ENCODE assay signal across 26 cellular contexts in the genomic region with DNA sequence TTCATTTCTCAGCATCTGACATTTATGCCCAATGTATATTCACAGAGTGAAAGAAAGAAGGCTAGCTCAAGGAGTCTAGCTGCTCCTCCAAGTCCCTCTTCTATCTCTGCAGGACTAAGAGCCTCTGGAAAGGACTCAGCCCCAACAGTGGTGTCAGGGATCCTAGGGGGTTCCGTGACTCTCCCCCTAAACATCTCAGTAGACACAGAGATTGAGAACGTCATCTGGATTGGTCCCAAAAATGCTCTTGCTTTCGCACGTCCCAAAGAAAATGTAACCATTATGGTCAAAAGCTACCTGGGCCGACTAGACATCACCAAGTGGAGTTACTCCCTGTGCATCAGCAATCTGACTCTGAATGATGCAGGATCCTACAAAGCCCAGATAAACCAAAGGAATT. TPM values are rescaled to one million over a fixed set of nuclear protein-coding genes. Genes with fewer than 3 reads are reported as not detected.
DNase-seq lines count a peak whose midpoint lies in the region; ATAC-seq and TF ChIP-seq lines count a peak whose summit lies in the region.
"Had no signal": no experiment of that assay in that cellular context is flagged by ENCODE, and none has a peak within 500 bp of the region (broad histone marks: within the 10 kb centered on the region; RNA-seq: fewer than 3 reads in every experiment).

No MANE protein-coding gene starts in this region.

- H3K27ac Mint-ChIP-seq in activated CD4-positive, alpha-beta T cell treated with anti-CD3 and anti-CD28 coated beads, Interleukin-2, amount 10 ng/mL, durations not matched to agents 24 days and 14 days = peak overlapping the region; percentile 74
- H3K27ac Mint-ChIP-seq in activated naive CD8-positive, alpha-beta T cell treated with anti-CD3 and anti-CD28 coated beads for 36 hours = peak overlapping the region; percentile 96
- H3K27ac Mint-ChIP-seq in natural killer cell = peak overlapping the region; percentile 91 to 95
- H3K27ac Mint-ChIP-seq: H9, nephron had no signal

- H3K27ac ChIP-seq in KMS-11 = no peak overlapping the region
- no peak overlapping the region for H3K27ac ChIP-seq in SJCRH30
- H3K27ac ChIP-seq: brain microvascular endothelial cell, upper lobe of right lung, VCaP had no signal

- H3K4me3 ChIP-seq in KMS-11 (IDR thresholded peaks at IDR 0.05; ENCODE audit: insufficient read depth, low read depth, low read length) (no peak overlapping the region), SJCRH30 (no peak overlapping the region)
- H3K4me3 ChIP-seq: BLaER1 treated with 17β-estradiol and CSF1 and Interleukin-3, amounts not matched to agents 10 nM and 100 nM; upper lobe of right lung had no signal

- no peak overlapping the region for H3K9ac ChIP-seq in KMS-11
- H3K9ac ChIP-seq: BLaER1 treated with 17β-estradiol and CSF1 and Interleukin-3, amounts not matched to agents 10 nM and 100 nM had no signal

- H3K4me2 ChIP-seq in KMS-11 = peak overlapping the region; percentile 30; the same call in 1 of the 2 replicates

- no peaks in the 10 kb centered on the region for H3K9me3 ChIP-seq in SJCRH30 (replicated peaks)
- H3K9me3 ChIP-seq: upper lobe of right lung had no signal

- no peaks in the 10 kb centered on the region for H4K20me1 ChIP-seq in KMS-11 (ENCODE audit: insufficient read depth)
- H4K20me1 ChIP-seq: BLaER1 treated with 17β-estradiol and CSF1 and Interleukin-3, amounts not matched to agents 10 nM and 100 nM had no signal

- H3K4me1 ChIP-seq in KMS-11 (ENCODE audit: low read depth, poor library complexity, severe bottlenecking) = peaks cover 70% of the 10 kb centered on the region
- H3K4me1 ChIP-seq in SJCRH30 = no peaks in the 10 kb centered on the region
- H3K4me1 ChIP-seq: upper lobe of right lung had no signal

- ATAC-seq in natural killer cell (no peak), HG02938 (IDR thresholded peaks at IDR 0.05; ENCODE audit: unreplicated experiment) (no peak), GM18517 (IDR thresholded peaks at IDR 0.05; ENCODE audit: unreplicated experiment) (no peak)
- ATAC-seq: HepG2, sciatic nerve, upper lobe of right lung had no signal

- intact Hi-C loops in activated CD4-positive, alpha-beta T cell treated with anti-CD3 and anti-CD28 coated beads, Interleukin-2, amount 10 ng/mL, durations not matched to agents 24 days and 14 days (cut with micrococcal nuclease) = loop anchor here (2.0 to 5.0 kb wide), 2 partner anchors 33 to 57 kb away; no protein-coding TSS in a partner anchor
- intact Hi-C loops in natural killer cell (cut with micrococcal nuclease) = loop anchor here (5.0 kb wide), 3 partner anchors 38 to 63 kb away; a partner anchor contains a TSS

- H3K4me3 Mint-ChIP-seq in activated CD4-positive, alpha-beta T cell treated with anti-CD3 and anti-CD28 coated beads, Interleukin-2, amount 10 ng/mL, durations not matched to agents 24 days and 14 days = peak overlapping the region; percentile 45
- peak overlapping the region; percentile 86 for H3K4me3 Mint-ChIP-seq in activated naive CD8-positive, alpha-beta T cell treated with anti-CD3 and anti-CD28 coated beads for 36 hours
- peak overlapping the region; percentile 90 for H3K4me3 Mint-ChIP-seq in natural killer cell
- H3K4me3 Mint-ChIP-seq: H9, nephron had no signal

- peak; percentile 52 for DNase-seq in activated CD4-positive, alpha-beta T cell treated with anti-CD3 and anti-CD28 coated beads, Interleukin-2, amount 10 ng/mL, durations not matched to agents 24 days and 14 days
- no peak for DNase-seq in activated CD4-positive, alpha-beta T cell treated with anti-CD3 and anti-CD28 coated beads, Interleukin-2, amount 50 U/mL, for 48 hours
- no peak for DNase-seq in activated naive CD8-positive, alpha-beta T cell treated with anti-CD3 and anti-CD28 coated beads for 36 hours
- DNase-seq in natural killer cell = no peak
- DNase-seq in SJCRH30 = no peak
- DNase-seq: brain microvascular endothelial cell, DMS53, foreskin melanocyte, H9, hippocampal formation, NCI-H1436, NCI-H2171, NCI-H748 treated with DMSO at 0.1 percent for 48 hours, SHP77 treated with DMSO at 0.1 percent for 48 hours, T-helper 1 cell, upper lobe of right lung had no signal

- H3K79me2 ChIP-seq in KMS-11 (ENCODE audit: insufficient read depth, low read depth) = no peaks in the 10 kb centered on the region; the same call in 1 of the 2 replicates

- peaks cover 15% of the 10 kb centered on the region for H3K36me3 Mint-ChIP-seq in activated CD4-positive, alpha-beta T cell treated with anti-CD3 and anti-CD28 coated beads, Interleukin-2, amount 10 ng/mL, durations not matched to agents 24 days and 14 days (ENCODE audit: low read depth)
- H3K36me3 Mint-ChIP-seq in activated naive CD8-positive, alpha-beta T cell treated with anti-CD3 and anti-CD28 coated beads for 36 hours = peaks cover 38% of the 10 kb centered on the region
- no peaks in the 10 kb centered on the region for H3K36me3 Mint-ChIP-seq in natural killer cell

- H3K27me3 ChIP-seq in KMS-11 (ENCODE audit: insufficient read depth, low read depth) (no peaks in the 10 kb centered on the region), SJCRH30 (no peaks in the 10 kb centered on the region)
- H3K27me3 ChIP-seq: BLaER1 treated with 17β-estradiol and CSF1 and Interleukin-3, amounts not matched to agents 10 nM and 100 nM; brain microvascular endothelial cell; upper lobe of right lung had no signal

- H3K27me3 Mint-ChIP-seq in activated CD4-positive, alpha-beta T cell treated with anti-CD3 and anti-CD28 coated beads, Interleukin-2, amount 10 ng/mL, durations not matched to agents 24 days and 14 days = peaks cover 6% of the 10 kb centered on the region
- no peaks in the 10 kb centered on the region for H3K27me3 Mint-ChIP-seq in activated naive CD8-positive, alpha-beta T cell treated with anti-CD3 and anti-CD28 coated beads for 36 hours
- H3K27me3 Mint-ChIP-seq in natural killer cell (ENCODE audit: low read depth in 2 of 2) = no peaks in the 10 kb centered on the region

- H2AFZ ChIP-seq in KMS-11 (ENCODE audit: low read depth) = no peak overlapping the region

- TF ChIP-seq CTCF in KMS-11 (conservative IDR thresholded peaks at IDR 0.05; ENCODE audit: low read depth, low read length) = no peak
- no peak for TF ChIP-seq CTCF in natural killer cell (IDR thresholded peaks at IDR 0.05)

- no peaks in the 10 kb centered on the region for H3K36me3 ChIP-seq in KMS-11 (ENCODE audit: insufficient read depth)
- H3K36me3 ChIP-seq in SJCRH30 = no peaks in the 10 kb centered on the region
- H3K36me3 ChIP-seq: brain microvascular endothelial cell, upper lobe of right lung had no signal

- peaks cover 62% of the 10 kb centered on the region for H3K4me1 Mint-ChIP-seq in activated CD4-positive, alpha-beta T cell treated with anti-CD3 and anti-CD28 coated beads, Interleukin-2, amount 10 ng/mL, durations not matched to agents 24 days and 14 days
- H3K4me1 Mint-ChIP-seq in activated naive CD8-positive, alpha-beta T cell treated with anti-CD3 and anti-CD28 coated beads for 36 hours = peaks cover 72% of the 10 kb centered on the region
- peaks cover 71 to 74% of the 10 kb centered on the region in 2 donors for H3K4me1 Mint-ChIP-seq in natural killer cell
- H3K4me1 Mint-ChIP-seq: H9, nephron had no signal

- H3K9me3 Mint-ChIP-seq in activated CD4-positive, alpha-beta T cell treated with anti-CD3 and anti-CD28 coated beads, Interleukin-2, amount 10 ng/mL, durations not matched to agents 24 days and 14 days = peaks cover 1% of the 10 kb centered on the region
- H3K9me3 Mint-ChIP-seq in activated naive CD8-positive, alpha-beta T cell treated with anti-CD3 and anti-CD28 coated beads for 36 hours = peaks cover 8% of the 10 kb centered on the region
- H3K9me3 Mint-ChIP-seq in natural killer cell = no peaks in the 10 kb centered on the region
- H3K9me3 Mint-ChIP-seq: H9 had no signal

RNA-seq across cellular contexts. Expression of a gene that starts 3.7 kb away (rescaled TPM):
- total RNA-seq in activated CD4-positive, alpha-beta T cell treated with anti-CD3 and anti-CD28 coated beads, Interleukin-2, amount 10 ng/mL, durations not matched to agents 24 days and 14 days = 0.30 and 0.85 TPM in 2 replicates
- total RNA-seq in activated naive CD8-positive, alpha-beta T cell treated with anti-CD3 and anti-CD28 coated beads for 36 hours = 10 to 100 TPM; 28.3 to 29.0 TPM
- total RNA-seq in natural killer cell = 10 to 100 TPM; 30.3 to 47.1 (median 34.4) TPM
- not detected in 2 replicates for total RNA-seq in SJCRH30 (2014; rRNA removed; shearing (Covaris generic))
- total RNA-seq: A172, H9, HepG2, lung microvascular endothelial cell had no signal

Comparison
In these comparisons a context has a peak if more than half of its experiments do, and no peak if none do; other contexts are left out.
1. RNA of a gene that starts 3.7 kb away (total RNA-seq): 30.3 to 47.1 TPM in natural killer cell and 28.3 to 29.0 TPM in activated naive CD8-positive, alpha-beta T cell treated with anti-CD3 and anti-CD28 coated beads for 36 hours; 0.30 to 0.85 TPM in activated CD4-positive, alpha-beta T cell treated with anti-CD3 and anti-CD28 coated beads, Interleukin-2, amount 10 ng/mL, durations not matched to agents 24 days and 14 days and not detected in SJCRH30; every median in the first group is over 10 times any median in the second.
2. Peak in every context shown above with its lines, with median percentiles within 50 percentile points of each other: H3K27ac Mint-ChIP-seq and H3K4me3 Mint-ChIP-seq.